1 cellular context compared by ENCODE assay signal in genomic region chr5:60679816-60680215, GRCh38.
TF ChIP-seq lines count a peak whose summit lies in the region.

No MANE protein-coding gene starts in this region.

TF ChIP-seq in HEK293, 187 proteins besides CTCF, POLR2A, EP300 and RAD21 (continued from another document):
- TF ChIP-seq, protein P1, sequence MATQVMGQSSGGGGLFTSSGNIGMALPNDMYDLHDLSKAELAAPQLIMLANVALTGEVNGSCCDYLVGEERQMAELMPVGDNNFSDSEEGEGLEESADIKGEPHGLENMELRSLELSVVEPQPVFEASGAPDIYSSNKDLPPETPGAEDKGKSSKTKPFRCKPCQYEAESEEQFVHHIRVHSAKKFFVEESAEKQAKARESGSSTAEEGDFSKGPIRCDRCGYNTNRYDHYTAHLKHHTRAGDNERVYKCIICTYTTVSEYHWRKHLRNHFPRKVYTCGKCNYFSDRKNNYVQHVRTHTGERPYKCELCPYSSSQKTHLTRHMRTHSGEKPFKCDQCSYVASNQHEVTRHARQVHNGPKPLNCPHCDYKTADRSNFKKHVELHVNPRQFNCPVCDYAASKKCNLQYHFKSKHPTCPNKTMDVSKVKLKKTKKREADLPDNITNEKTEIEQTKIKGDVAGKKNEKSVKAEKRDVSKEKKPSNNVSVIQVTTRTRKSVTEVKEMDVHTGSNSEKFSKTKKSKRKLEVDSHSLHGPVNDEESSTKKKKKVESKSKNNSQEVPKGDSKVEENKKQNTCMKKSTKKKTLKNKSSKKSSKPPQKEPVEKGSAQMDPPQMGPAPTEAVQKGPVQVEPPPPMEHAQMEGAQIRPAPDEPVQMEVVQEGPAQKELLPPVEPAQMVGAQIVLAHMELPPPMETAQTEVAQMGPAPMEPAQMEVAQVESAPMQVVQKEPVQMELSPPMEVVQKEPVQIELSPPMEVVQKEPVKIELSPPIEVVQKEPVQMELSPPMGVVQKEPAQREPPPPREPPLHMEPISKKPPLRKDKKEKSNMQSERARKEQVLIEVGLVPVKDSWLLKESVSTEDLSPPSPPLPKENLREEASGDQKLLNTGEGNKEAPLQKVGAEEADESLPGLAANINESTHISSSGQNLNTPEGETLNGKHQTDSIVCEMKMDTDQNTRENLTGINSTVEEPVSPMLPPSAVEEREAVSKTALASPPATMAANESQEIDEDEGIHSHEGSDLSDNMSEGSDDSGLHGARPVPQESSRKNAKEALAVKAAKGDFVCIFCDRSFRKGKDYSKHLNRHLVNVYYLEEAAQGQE (tag by site-specific recombination; IDR thresholded peaks at IDR 0.05), result no peak
